Comparison of ENCODE assay signal across 28 cellular contexts in genomic region chr2:210991107-210991506, GRCh38.
"Had no signal": no experiment of that assay in that cellular context is flagged by ENCODE, and none has a peak within 500 bp of the region (broad histone marks: within the 10 kb centered on the region; RNA-seq: fewer than 3 reads in every experiment).

No MANE protein-coding gene starts in this region.

- H3K27me3 Mint-ChIP-seq: activated CD4-positive, alpha-beta memory T cell treated with anti-CD3 and anti-CD28 coated beads for 36 hours; activated CD4-positive, alpha-beta T cell treated with anti-CD3 and anti-CD28 coated beads for 36 hours; activated CD4-positive, alpha-beta T cell treated with anti-CD3 and anti-CD28 coated beads, Interleukin-2, amount 10 ng/mL, durations not matched to agents 24 days and 14 days; activated naive CD8-positive, alpha-beta T cell; activated T-cell treated with anti-CD3 and anti-CD28 coated beads, Interleukin-2, amount 50 U/mL, for 24 hours; activated T-helper 17 cell treated with anti-CD3 and anti-CD28 coated beads, Interleukin-2, amount 50 U/mL, for 72 hours; central memory CD8-positive, alpha-beta T cell had no signal

- ATAC-seq: activated CD4-positive, alpha-beta T cell treated with anti-CD3 and anti-CD28 coated beads for 36 hours; activated T-helper 17 cell treated with anti-CD3 and anti-CD28 coated beads, Interleukin-2, amount 50 U/mL, for 72 hours; esophagus mucosa; gastroesophageal sphincter; heart right ventricle had no signal

- H3K27ac Mint-ChIP-seq: activated CD4-positive, alpha-beta memory T cell treated with anti-CD3 and anti-CD28 coated beads for 36 hours; activated CD4-positive, alpha-beta T cell treated with anti-CD3 and anti-CD28 coated beads for 36 hours; activated CD4-positive, alpha-beta T cell treated with anti-CD3 and anti-CD28 coated beads, Interleukin-2, amount 10 ng/mL, durations not matched to agents 24 days and 14 days; activated naive CD8-positive, alpha-beta T cell; activated T-cell treated with anti-CD3 and anti-CD28 coated beads, Interleukin-2, amount 50 U/mL, for 24 hours; activated T-helper 17 cell treated with anti-CD3 and anti-CD28 coated beads, Interleukin-2, amount 50 U/mL, for 72 hours had no signal

- H3K4me1 Mint-ChIP-seq: activated CD4-positive, alpha-beta T cell treated with anti-CD3 and anti-CD28 coated beads for 36 hours; activated CD4-positive, alpha-beta T cell treated with anti-CD3 and anti-CD28 coated beads, Interleukin-2, amount 10 ng/mL, durations not matched to agents 24 days and 14 days; activated T-helper 17 cell treated with anti-CD3 and anti-CD28 coated beads, Interleukin-2, amount 50 U/mL, for 72 hours; central memory CD8-positive, alpha-beta T cell had no signal

- H3K27ac ChIP-seq: brain microvascular endothelial cell, gastroesophageal sphincter, heart right ventricle had no signal

- H3K4me3 ChIP-seq: gastroesophageal sphincter, heart right ventricle had no signal

- H3K4me3 Mint-ChIP-seq: activated CD4-positive, alpha-beta memory T cell treated with anti-CD3 and anti-CD28 coated beads for 36 hours; activated CD4-positive, alpha-beta T cell treated with anti-CD3 and anti-CD28 coated beads for 36 hours; activated CD4-positive, alpha-beta T cell treated with anti-CD3 and anti-CD28 coated beads, Interleukin-2, amount 10 ng/mL, durations not matched to agents 24 days and 14 days; activated naive CD8-positive, alpha-beta T cell; activated T-cell treated with anti-CD3 and anti-CD28 coated beads, Interleukin-2, amount 50 U/mL, for 24 hours; activated T-helper 17 cell treated with anti-CD3 and anti-CD28 coated beads, Interleukin-2, amount 50 U/mL, for 72 hours; central memory CD8-positive, alpha-beta T cell had no signal

- H3K4me1 ChIP-seq: gastroesophageal sphincter, heart right ventricle had no signal

- FAIRE-seq: astrocyte, bronchial epithelial cell had no signal

- H3K27me3 ChIP-seq: brain microvascular endothelial cell, gastroesophageal sphincter, heart right ventricle had no signal

- DNase-seq: activated CD4-positive, alpha-beta memory T cell treated with anti-CD3 and anti-CD28 coated beads for 36 hours; activated CD4-positive, alpha-beta T cell treated with anti-CD3 and anti-CD28 coated beads for 36 hours; activated CD4-positive, alpha-beta T cell treated with anti-CD3 and anti-CD28 coated beads, Interleukin-2, amount 10 ng/mL, durations not matched to agents 24 days and 14 days; activated CD4-positive, CD25-positive, alpha-beta regulatory T cell; activated CD4-positive, CD25-positive, alpha-beta regulatory T cell treated with anti-CD3 and anti-CD28 coated beads, Interleukin-2, amount 50 U/mL, for 72 hours; activated CD8-positive, alpha-beta memory T cell treated with anti-CD3 and anti-CD28 coated beads, Interleukin-2, amount 50 U/mL, for 48 hours; activated effector memory CD4-positive, alpha-beta T cell treated with Interleukin-2 at 50 U/mL for 16 hours; activated gamma-delta T cell treated with Interleukin-2 at 50 U/mL for 16 hours; activated naive CD4-positive, alpha-beta T cell treated with anti-CD3 and anti-CD28 coated beads, Interleukin-2, amount 50 U/mL, for 16 hours; activated naive CD4-positive, alpha-beta T cell treated with Interleukin-2 at 50 U/mL for 16 hours; activated T-cell treated with anti-CD3 and anti-CD28 coated beads for 4 hours; activated T-cell treated with anti-CD3 and anti-CD28 coated beads, Interleukin-2, amount 50 U/mL, for 24 hours; amniotic stem cell; anterior cingulate cortex; brain microvascular endothelial cell; cortex of kidney; dermis blood vessel endothelial cell; effector CD4-positive, alpha-beta T cell; foreskin melanocyte; heart right ventricle; T-helper 2 cell had no signal

- H3K36me3 Mint-ChIP-seq: activated CD4-positive, alpha-beta memory T cell treated with anti-CD3 and anti-CD28 coated beads for 36 hours; activated naive CD8-positive, alpha-beta T cell had no signal

- H3K36me3 ChIP-seq: brain microvascular endothelial cell, gastroesophageal sphincter, heart right ventricle had no signal
